Comparison of ENCODE assay signal across 8 cellular contexts in the genomic region with DNA sequence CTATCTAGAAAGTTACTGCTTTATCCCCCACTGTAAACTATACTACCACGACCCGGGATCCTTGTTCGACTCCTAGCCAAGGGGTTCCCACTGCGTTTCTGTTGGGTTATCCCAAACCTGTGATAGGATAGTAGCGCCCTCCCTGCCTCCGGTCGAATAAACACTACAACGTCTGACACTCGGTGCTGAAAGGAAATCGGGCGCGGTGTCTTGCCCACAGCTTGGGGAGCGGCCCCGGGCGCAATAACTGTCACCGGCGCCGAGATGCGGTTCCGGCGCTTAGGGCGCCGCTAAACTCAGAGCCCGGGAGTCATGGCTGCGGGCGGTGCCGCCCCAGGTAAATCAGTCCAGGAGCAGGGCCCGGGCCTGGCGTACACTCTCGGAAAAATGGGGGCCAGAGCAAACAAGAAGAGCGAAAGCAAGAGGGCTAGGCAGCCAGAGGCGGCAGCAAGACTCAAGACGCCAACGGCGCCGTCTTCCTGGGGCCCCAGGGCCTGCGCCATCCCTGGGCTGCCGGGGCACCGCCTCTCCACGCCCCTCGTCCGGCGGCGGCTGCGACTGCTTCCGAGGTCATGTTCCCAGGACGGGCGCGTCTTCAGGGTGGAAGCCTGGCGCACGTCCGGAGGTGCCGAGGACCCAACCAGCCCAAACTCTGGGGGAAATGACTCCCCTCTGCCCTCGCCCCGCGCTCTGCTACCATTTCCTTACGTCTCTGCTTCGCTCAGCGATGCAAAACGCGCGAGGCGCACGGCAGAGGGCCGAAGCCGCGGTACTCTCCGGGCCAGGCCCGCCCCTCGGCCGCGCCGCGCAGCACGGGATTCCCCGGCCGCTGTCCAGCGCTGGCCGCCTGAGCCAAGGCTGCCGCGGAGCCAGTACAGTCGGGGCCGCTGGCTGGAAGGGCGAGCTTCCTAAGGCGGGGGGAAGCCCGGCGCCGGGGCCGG. TPM values are rescaled to one million over a fixed set of nuclear protein-coding genes. Genes with fewer than 3 reads are reported as not detected.
DNase-seq lines count a peak whose midpoint lies in the region; ATAC-seq lines count a peak whose summit lies in the region.

A gene (plus strand): TSS at position 575 of the 941 bp plus-strand sequence. CDS start 87 bp downstream, at position 662.

- H2BK12ac ChIP-seq in neuronal stem cell (ENCODE audit: low read length), result no peak within 1 kb of the TSS

- H4K8ac ChIP-seq in neuronal stem cell (ENCODE audit: low read depth, low read length), result no peak within 1 kb of the TSS

- H3K4ac ChIP-seq in neuronal stem cell (ENCODE audit: low read length), result peak within 1 kb of the TSS; percentile 2

- H2BK120ac ChIP-seq in neuronal stem cell (ENCODE audit: low read depth, low read length), result no peak within 1 kb of the TSS

- peak within 1 kb of the TSS; percentile 81 for H2BK15ac ChIP-seq in neuronal stem cell (ENCODE audit: low read length)

- peak within 1 kb of the TSS; percentile 95 for H2BK5ac ChIP-seq in neuronal stem cell (ENCODE audit: low read length)

- no peaks in the 10 kb centered on the region for H3K9me3 ChIP-seq in neuronal stem cell (replicated peaks in 1 of 2; ENCODE audit: control insufficient read depth in 2 of 2, insufficient read depth in 1 of 2, low read depth in 1 of 2, low read length in 2 of 2)

- peak within 1 kb of the TSS; percentile 97 for H3K9ac ChIP-seq in neuronal stem cell (ENCODE audit: low read depth, low read length, poor library complexity)

- no CpG with 5 or more reads among the region's 89 CpGs for WGBS in neuronal stem cell (ENCODE audit: extremely low coverage in 2 of 2, insufficient read length in 2 of 2, insufficient replicate concordance in 1 of 2), 2 donors

- H3K36me3 ChIP-seq in neuronal stem cell (replicated peaks in 1 of 2; ENCODE audit: control insufficient read depth in 2 of 2, insufficient read depth in 2 of 2, low read length in 2 of 2), result peaks cover 3 to 26% of the 10 kb centered on the region in 2 donors

- H3K27ac ChIP-seq in neuronal stem cell (replicated peaks; ENCODE audit: low read length), result peak within 1 kb of the TSS; percentile 90
- peak within 1 kb of the TSS; percentile 90 for H3K27ac ChIP-seq in substantia nigra (ENCODE audit: low read depth, low read length, poor library complexity, severe bottlenecking)

- H3K27me3 ChIP-seq in neuronal stem cell (ENCODE audit: control insufficient read depth in 3 of 3, insufficient read depth in 3 of 3, low read depth in 1 of 3, low read length in 3 of 3), result no peaks in the 10 kb centered on the region

- peak; percentile 85 for ATAC-seq in GM21528 (IDR thresholded peaks at IDR 0.05; ENCODE audit: low FRiP score, unreplicated experiment)

- peak within 1 kb of the TSS; percentile 98 for H2AFZ ChIP-seq in neuronal stem cell (ENCODE audit: low read length)

- H2AK5ac ChIP-seq in neuronal stem cell (ENCODE audit: low read depth, low read length), result peak within 1 kb of the TSS; percentile 46

- H3K18ac ChIP-seq in neuronal stem cell (ENCODE audit: low read length), result peak within 1 kb of the TSS; percentile 99

- peaks cover 3 to 8% of the 10 kb centered on the region in 2 donors for H3K4me1 ChIP-seq in neuronal stem cell (ENCODE audit: control insufficient read depth in 2 of 2, insufficient read depth in 1 of 2, low read depth in 1 of 2, low read length in 2 of 2)

- peak within 1 kb of the TSS; percentile 100 for H3K4me2 ChIP-seq in neuronal stem cell (ENCODE audit: insufficient read depth, low read length, poor library complexity, severe bottlenecking)

- H3K14ac ChIP-seq in neuronal stem cell (ENCODE audit: low read length), result peak within 1 kb of the TSS; percentile 56

- no peak within 1 kb of the TSS for H4K91ac ChIP-seq in neuronal stem cell (ENCODE audit: low read depth, low read length, poor library complexity)

- peaks cover 6% of the 10 kb centered on the region for H3K79me1 ChIP-seq in neuronal stem cell (ENCODE audit: low read depth, low read length)

- peak; percentile 29 for DNase-seq in DMS53 treated with DMSO at 0.1 percent for 48 hours (lab: John Stamatoyannopoulos, UW; ENCODE audit: unreplicated experiment)
- peak; percentile 39 for DNase-seq in HuH-7.5 (ENCODE audit: low spot score)
- peak; percentile 31 for DNase-seq in SHP77 treated with DMSO at 0.1 percent for 48 hours (lab: John Stamatoyannopoulos, UW)
- peak; percentile 63 for DNase-seq in activated gamma-delta T cell treated with anti-CD3 and anti-CD28 coated beads, Interleukin-2, amount 50 U/mL, for 16 hours (ENCODE audit: low read depth)
- peak; percentile 78 for DNase-seq in foreskin melanocyte
- DNase-seq in neuronal stem cell (ENCODE audit: low spot score), result peak; percentile 80
- peak; percentile 22 to 92 (median 74) for DNase-seq in substantia nigra (lab: John Stamatoyannopoulos, UW)

- H3K23ac ChIP-seq in neuronal stem cell (ENCODE audit: low read depth, low read length, poor library complexity), result peak within 1 kb of the TSS; percentile 98

- H3K4me3 ChIP-seq in neuronal stem cell (ENCODE audit: low read length in 2 of 2), result peak within 1 kb of the TSS; percentile 90 to 97

RNA-seq across cellular contexts. Expression of the gene that starts here (rescaled TPM):
- polyA plus RNA-seq in neuronal stem cell (2013, experiment 1 of 2), result 99.8 TPM
- polyA plus RNA-seq in neuronal stem cell (2013, experiment 2 of 2), result 114 TPM

Comparison
In these comparisons a context has a peak if more than half of its experiments do, and no peak if none do; other contexts are left out.
1. Peak in every context shown above with its lines: DNase-seq, ATAC-seq, H3K4me3 ChIP-seq and H3K27ac ChIP-seq.
2. DNase-seq: peak in every context shown above with its lines; median percentile 80 in neuronal stem cell; 78 in foreskin melanocyte; 74 in substantia nigra; 63 in activated gamma-delta T cell treated with anti-CD3 and anti-CD28 coated beads, Interleukin-2, amount 50 U/mL, for 16 hours; 39 in HuH-7.5; 31 in SHP77 treated with DMSO at 0.1 percent for 48 hours; 29 in DMS53 treated with DMSO at 0.1 percent for 48 hours.